1 cellular context compared by ENCODE assay signal in genomic region chr2:96249654-96250053, GRCh38.
TF ChIP-seq lines count a peak whose summit lies in the region.

No MANE protein-coding gene starts in this region.

TF ChIP-seq in GM23338, 12 proteins besides CTCF, POLR2A, EP300 and RAD21 (continued from another document):
- TF ChIP-seq ZNF462 (CRISPR knock-in tag; IDR thresholded peaks at IDR 0.05) (no peak), POLR2AphosphoS5 (IDR thresholded peaks at IDR 0.05; ENCODE audit: low read depth) (no peak)
